ENCODE assay signal across 19 cellular contexts in the genomic region with DNA sequence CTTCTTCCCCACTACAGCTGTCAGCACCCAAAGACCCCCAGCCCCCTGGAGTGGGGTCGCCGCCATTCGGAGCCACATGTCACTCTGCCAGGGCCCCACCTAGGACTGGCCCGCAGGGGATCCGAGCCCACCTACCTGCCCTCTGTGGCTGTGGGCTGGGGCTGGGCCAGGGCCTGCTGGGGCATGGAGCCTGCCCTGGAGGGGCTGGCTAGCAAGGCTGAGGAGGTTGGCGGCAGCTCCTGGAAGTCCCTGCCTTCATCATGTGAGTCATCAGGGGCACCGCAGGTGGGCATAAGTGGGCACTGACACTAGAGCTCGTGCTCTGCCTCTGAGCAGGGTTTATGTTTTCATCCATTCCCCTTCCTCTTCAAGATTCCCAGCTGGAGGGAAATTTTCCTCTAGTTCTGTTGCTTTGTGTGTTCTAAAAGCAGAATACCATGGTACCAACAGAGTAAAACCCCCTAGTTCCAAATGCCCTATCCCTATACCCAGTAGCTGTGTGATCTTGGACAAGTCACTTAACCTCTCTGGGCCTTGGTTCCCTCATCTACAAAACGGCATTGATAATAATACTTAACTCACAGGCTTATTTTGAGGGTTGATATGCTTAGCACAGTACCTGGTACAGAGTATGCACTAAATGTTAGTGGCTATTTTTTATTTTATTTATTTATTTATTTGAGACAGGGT. TPM values are rescaled to one million over a fixed set of nuclear protein-coding genes. Genes with fewer than 3 reads are reported as not detected.
"Had no signal": no experiment of that assay in that cellular context is flagged by ENCODE, and none has a peak within 500 bp of the region (broad histone marks: within the 10 kb centered on the region; RNA-seq: fewer than 3 reads in every experiment).

No MANE protein-coding gene starts in this region.

- H3K9ac ChIP-seq: neural progenitor cell had no signal

- H3K9me3 ChIP-seq: gastrocnemius medialis, pancreas, stomach, thoracic aorta had no signal

- H3K27me3 Mint-ChIP-seq: activated naive CD8-positive, alpha-beta T cell treated with anti-CD3 and anti-CD28 coated beads for 36 hours; effector memory CD8-positive, alpha-beta T cell; naive B cell had no signal

- H3K27ac Mint-ChIP-seq: activated naive CD8-positive, alpha-beta T cell treated with anti-CD3 and anti-CD28 coated beads for 36 hours; activated T-helper 1 cell treated with anti-CD3 and anti-CD28 coated beads, Interleukin-12 subunit alpha, Interleukin-12 subunit beta, Interleukin-2, Interleukin-4 antibody, amounts not matched to agents 30 ng/mL and 10 ng/mL and 1 ng/mL, durations not matched to agents 14 hours and 24 hours and 36 hours; dendritic cell treated with granulocyte-macrophage colony-stimulating factor and Interleukin-4, amounts not matched to agents 40 ng/mL and 50 ng/mL, for 4 days; effector memory CD8-positive, alpha-beta T cell; immature natural killer cell; naive B cell had no signal

- DNase-seq: activated CD4-positive, CD25-positive, alpha-beta regulatory T cell treated with anti-CD3 and anti-CD28 coated beads, Interleukin-2, amount 50 U/mL, for 72 hours; activated naive CD8-positive, alpha-beta T cell treated with anti-CD3 and anti-CD28 coated beads for 36 hours; amygdala; effector memory CD8-positive, alpha-beta T cell; gastrocnemius medialis; heart left ventricle; immature natural killer cell; left colon; naive B cell; stomach had no signal

- H3K9me3 Mint-ChIP-seq: activated naive CD8-positive, alpha-beta T cell treated with anti-CD3 and anti-CD28 coated beads for 36 hours; activated T-helper 1 cell treated with anti-CD3 and anti-CD28 coated beads, Interleukin-12 subunit alpha, Interleukin-12 subunit beta, Interleukin-2, Interleukin-4 antibody, amounts not matched to agents 30 ng/mL and 10 ng/mL and 1 ng/mL, durations not matched to agents 14 hours and 24 hours and 36 hours; dendritic cell treated with granulocyte-macrophage colony-stimulating factor and Interleukin-4, amounts not matched to agents 40 ng/mL and 50 ng/mL, for 4 days; effector memory CD8-positive, alpha-beta T cell; immature natural killer cell; naive B cell; neural progenitor cell had no signal

- H3K4me1 Mint-ChIP-seq: activated naive CD8-positive, alpha-beta T cell treated with anti-CD3 and anti-CD28 coated beads for 36 hours; naive B cell; neural progenitor cell had no signal

- H3K4me1 ChIP-seq: gastrocnemius medialis, heart left ventricle, neural progenitor cell, pancreas, stomach had no signal

- H3K27ac ChIP-seq: epithelial cell of prostate, gastrocnemius medialis, heart left ventricle, neural progenitor cell, pancreas, stomach, thoracic aorta had no signal

- H3K27me3 ChIP-seq: gastrocnemius medialis, heart left ventricle, neural progenitor cell, pancreas, stomach had no signal

- H3K4me3 ChIP-seq: gastrocnemius medialis, heart left ventricle, lung, neural progenitor cell, pancreas, stomach, thoracic aorta had no signal

- ATAC-seq: effector memory CD8-positive, alpha-beta T cell; gastrocnemius medialis; heart left ventricle; left colon; pancreas; sciatic nerve had no signal

- H3K4me2 ChIP-seq: neural progenitor cell had no signal

- H2AFZ ChIP-seq: neural progenitor cell had no signal

- H3K36me3 ChIP-seq: gastrocnemius medialis, heart left ventricle, neural progenitor cell, pancreas, stomach, thoracic aorta had no signal

- H3K4me3 Mint-ChIP-seq: activated naive CD8-positive, alpha-beta T cell treated with anti-CD3 and anti-CD28 coated beads for 36 hours; activated T-helper 1 cell treated with anti-CD3 and anti-CD28 coated beads, Interleukin-12 subunit alpha, Interleukin-12 subunit beta, Interleukin-2, Interleukin-4 antibody, amounts not matched to agents 30 ng/mL and 10 ng/mL and 1 ng/mL, durations not matched to agents 14 hours and 24 hours and 36 hours; dendritic cell treated with granulocyte-macrophage colony-stimulating factor and Interleukin-4, amounts not matched to agents 40 ng/mL and 50 ng/mL, for 4 days; effector memory CD8-positive, alpha-beta T cell; immature natural killer cell; naive B cell; neural progenitor cell had no signal

RNA-seq across cellular contexts. Expression of a gene that starts 53.4 kb away (rescaled TPM):
- total RNA-seq: mononuclear cell had no signal
- polyA plus RNA-seq: immature natural killer cell had no signal
